Comparison of ENCODE assay signal across 25 cellular contexts in the genomic region with DNA sequence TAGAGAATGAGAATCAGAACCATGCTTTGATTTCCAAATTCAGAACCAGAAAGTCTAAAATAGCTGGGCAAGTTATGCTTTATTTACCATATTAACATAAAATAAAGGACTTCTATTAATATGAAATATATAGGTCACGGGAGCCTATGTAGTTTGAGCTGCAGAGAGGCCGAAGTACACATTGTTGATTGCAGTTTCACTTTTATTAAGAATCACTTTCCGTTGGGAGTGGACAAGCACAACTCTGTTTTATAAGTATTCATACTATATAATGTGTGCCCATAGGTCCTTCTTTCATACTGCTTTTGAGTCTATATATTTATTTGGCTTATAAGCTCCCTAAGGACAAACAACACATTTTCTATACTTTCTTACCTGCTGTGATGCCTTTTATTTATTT. TPM values are rescaled to one million over a fixed set of nuclear protein-coding genes. Genes with fewer than 3 reads are reported as not detected.
DNase-seq lines count a peak whose midpoint lies in the region; ATAC-seq, FAIRE-seq and TF ChIP-seq lines count a peak whose summit lies in the region.
"Had no signal": no experiment of that assay in that cellular context is flagged by ENCODE, and none has a peak within 500 bp of the region (broad histone marks: within the 10 kb centered on the region; RNA-seq: fewer than 3 reads in every experiment).

No MANE protein-coding gene starts in this region.

- TF ChIP-seq RAD21 in GM12878 (IDR thresholded peaks at IDR 0.05; ENCODE audit: insufficient read depth, low read depth, low read length), result no peak

- no peaks in the 10 kb centered on the region for H3F3A ChIP-seq in PC-3 (ENCODE audit: low read length, unreplicated experiment)

- no peak overlapping the region for H3K27ac ChIP-seq in PC-3 (ENCODE audit: low read length)
- H3K27ac ChIP-seq in GM12878 (ENCODE audit: control insufficient read depth, insufficient read depth), result no peak overlapping the region
- H3K27ac ChIP-seq in small intestine (ENCODE audit: low read depth in 1 of 2, low read length in 1 of 2), result no peak overlapping the region
- H3K27ac ChIP-seq in foreskin keratinocyte, result no peak overlapping the region
- H3K27ac ChIP-seq: BLaER1 treated with 17β-estradiol and CSF1 and Interleukin-3, amounts not matched to agents 10 nM and 100 nM had no signal

- ATAC-seq in PC-3 (no peak), GM12878 (peak; percentile 77), foreskin keratinocyte (no peak), HG03439 (IDR thresholded peaks at IDR 0.05; ENCODE audit: unreplicated experiment) (no peak)

- RAD21 ChIA-PET in GM12878 (lab: Charles Lee; ENCODE audit: unreplicated experiment), result interaction anchor here (1.1 to 1.2 kb wide), 2 partner anchors 18 to 22 kb away, joined by 3 to 4 read pairs; no protein-coding TSS in a partner anchor

- WGBS in GM12878 (ENCODE audit: insufficient coverage, insufficient replicate concordance, low lambda C conversion rate, missing lambda C conversion rate), result 33% methylated on average over 3 of the region's 3 CpGs
- 17 to 59% (median 28%) methylated on average over 3 of the region's 3 CpGs for WGBS in small intestine, 3 donors

- TF ChIP-seq CTCF in PC-3 (conservative IDR thresholded peaks at IDR 0.05; ENCODE audit: low read depth, low read length), result no peak
- no peak for TF ChIP-seq CTCF in GM12878 (IDR thresholded peaks at IDR 0.05 in 2 of 3, conservative IDR thresholded peaks at IDR 0.05 in 1 of 3; ENCODE audit: control insufficient read depth in 2 of 3, extremely low read depth in 1 of 3, insufficient read depth in 1 of 3, low read depth in 3 of 3, low read length in 3 of 3)
- TF ChIP-seq CTCF in foreskin keratinocyte (conservative IDR thresholded peaks at IDR 0.05), result no peak
- TF ChIP-seq CTCF in osteocyte (IDR thresholded peaks at IDR 0.05), result no peak

- no peak overlapping the region for H3K27ac Mint-ChIP-seq in osteocyte (ENCODE audit: unreplicated experiment)
- H3K27ac Mint-ChIP-seq: CD14-positive monocyte; CD4-positive, alpha-beta T cell; CD8-positive, alpha-beta memory T cell; HFFc6 had no signal

- H3K36me3 Mint-ChIP-seq in osteocyte (ENCODE audit: unreplicated experiment), result no peaks in the 10 kb centered on the region
- H3K36me3 Mint-ChIP-seq: CD14-positive monocyte; CD8-positive, alpha-beta memory T cell had no signal

- H4K20me1 ChIP-seq in PC-3 (ENCODE audit: low read length) (no peaks in the 10 kb centered on the region), GM12878 (ENCODE audit: control insufficient read depth, insufficient read depth) (no peaks in the 10 kb centered on the region)
- H4K20me1 ChIP-seq: BLaER1 treated with 17β-estradiol and CSF1 and Interleukin-3, amounts not matched to agents 10 nM and 100 nM had no signal

- H3K9ac ChIP-seq in PC-3 (ENCODE audit: low read length), result no peak overlapping the region
- H3K9ac ChIP-seq in GM12878 (ENCODE audit: control insufficient read depth, insufficient read depth, low read length), result no peak overlapping the region
- H3K9ac ChIP-seq: BLaER1 treated with 17β-estradiol and CSF1 and Interleukin-3, amounts not matched to agents 10 nM and 100 nM had no signal

- H3K4me2 ChIP-seq in PC-3 (ENCODE audit: low read length), result peak overlapping the region; percentile 5; the same call in 1 of the 2 replicates
- H3K4me2 ChIP-seq in GM12878 (ENCODE audit: control insufficient read depth, insufficient read depth), result no peak overlapping the region
- H3K4me2 ChIP-seq: BLaER1 treated with 17β-estradiol and CSF1 and Interleukin-3, amounts not matched to agents 10 nM and 100 nM had no signal

- H3K36me3 ChIP-seq in MG63 (no peaks in the 10 kb centered on the region), PC-3 (ENCODE audit: low read depth, low read length) (no peaks in the 10 kb centered on the region), GM12878 (ENCODE audit: control insufficient read depth in 2 of 2, insufficient read depth in 2 of 2, low read length in 1 of 2) (no peaks in the 10 kb centered on the region), small intestine (ENCODE audit: control insufficient read depth in 2 of 2, insufficient read depth in 2 of 2, low read length in 2 of 2) (no peaks in the 10 kb centered on the region)
- H3K36me3 ChIP-seq: BE2C; BLaER1 treated with 17β-estradiol and CSF1 and Interleukin-3, amounts not matched to agents 10 nM and 100 nM; HAP-1 had no signal

- in situ Hi-C loops in GM12878 (cut with MboI), result no loop called here

- DNase-seq in MG63 (no peak), PC-3 (no peak), GM12878 (ENCODE audit: low read depth, low spot score) (no peak), small intestine (peak; percentile 53), foreskin keratinocyte (no peak), osteocyte (ENCODE audit: extremely low spot score, unreplicated experiment) (no peak)
- DNase-seq: ACHN; AML-193; BE2C; CD4-positive, alpha-beta T cell; CD8-positive, alpha-beta memory T cell; DMS 273 treated with DMSO at 0.1 percent for 48 hours; DMS79; EL; GDM1; GOT3; HFFc6 had no signal

- H2AFZ ChIP-seq in PC-3 (ENCODE audit: low read length), result no peak overlapping the region
- no peak overlapping the region for H2AFZ ChIP-seq in GM12878 (ENCODE audit: control insufficient read depth, low read depth, low read length)

- SMC1A ChIA-PET in GM12878 (lab: Charles Lee; ENCODE audit: uncharacterized antibody, unreplicated experiment), result interaction anchor here (0.7 to 3.4 kb wide), 6 partner anchors 8 to 87 kb away, joined by 3 to 19 read pairs (median 4); no protein-coding TSS in a partner anchor

- POLR2A ChIA-PET in PC-3 (lab: Charles Lee; ENCODE audit: unreplicated experiment) (no interaction called here), GM12878 (lab: Charles Lee) (interaction anchor here (0.7 kb wide), 1 partner anchor 415 kb away, joined by 4 read pairs; no protein-coding TSS in a partner anchor)

- no peaks in the 10 kb centered on the region for H3K9me2 ChIP-seq in PC-3 (replicated peaks; ENCODE audit: low read length)

- H3K9me3 ChIP-seq in MG63 (no peaks in the 10 kb centered on the region), PC-3 (ENCODE audit: low read length) (no peaks in the 10 kb centered on the region), GM12878 (replicated peaks; ENCODE audit: control insufficient read depth, insufficient read depth, low read length) (no peaks in the 10 kb centered on the region), small intestine (ENCODE audit: control insufficient read depth, low read depth) (no peaks in the 10 kb centered on the region)
- H3K9me3 ChIP-seq: BE2C; BLaER1 treated with 17β-estradiol and CSF1 and Interleukin-3, amounts not matched to agents 10 nM and 100 nM; HAP-1 had no signal

- no peaks in the 10 kb centered on the region for H3K9me3 Mint-ChIP-seq in osteocyte (ENCODE audit: unreplicated experiment)
- H3K9me3 Mint-ChIP-seq: CD4-positive, alpha-beta T cell; CD8-positive, alpha-beta memory T cell; HFFc6 had no signal

- FAIRE-seq in GM12878 (lab: Jason Lieb, UNC) (no peak), small intestine (lab: Jason Lieb, UNC) (no peak)
- FAIRE-seq: D721Med, GM12891, GM18507, H54 had no signal

- no peaks in the 10 kb centered on the region for H3K4me1 ChIP-seq in PC-3 (ENCODE audit: insufficient read depth, low read length)
- no peaks in the 10 kb centered on the region for H3K4me1 ChIP-seq in GM12878 (ENCODE audit: control insufficient read depth, insufficient read depth, low read length)
- no peaks in the 10 kb centered on the region for H3K4me1 ChIP-seq in small intestine (ENCODE audit: control insufficient read depth in 2 of 2, insufficient read depth in 1 of 2, low read depth in 1 of 2, low read length in 1 of 2)
- H3K4me1 ChIP-seq in foreskin keratinocyte, result no peaks in the 10 kb centered on the region
- H3K4me1 ChIP-seq: BE2C; BLaER1 treated with 17β-estradiol and CSF1 and Interleukin-3, amounts not matched to agents 10 nM and 100 nM; HAP-1 had no signal

- no peak overlapping the region for H3K4me3 Mint-ChIP-seq in osteocyte (ENCODE audit: unreplicated experiment)
- H3K4me3 Mint-ChIP-seq: CD14-positive monocyte; CD4-positive, alpha-beta T cell; CD8-positive, alpha-beta memory T cell; HFFc6 had no signal

- CTCF ChIA-PET in PC-3 (lab: Charles Lee) (no interaction called here), GM12878 (lab: Yijun Ruan, JAX) (interaction anchor here (0.6 to 3.8 kb wide), 8 partner anchors 10 to 406 kb away, joined by 3 to 35 read pairs (median 4); no protein-coding TSS in a partner anchor)

- no peak for TF ChIP-seq EP300 in GM12878 (IDR thresholded peaks at IDR 0.05; ENCODE audit: borderline replicate concordance in 1 of 2, control insufficient read depth in 1 of 2, low read depth in 2 of 2, low read length in 2 of 2)

- H3K27me3 Mint-ChIP-seq in osteocyte (ENCODE audit: unreplicated experiment), result no peaks in the 10 kb centered on the region

- H3K79me2 ChIP-seq in PC-3 (ENCODE audit: low read length) (no peaks in the 10 kb centered on the region), GM12878 (ENCODE audit: control insufficient read depth, insufficient read depth, low read length) (no peaks in the 10 kb centered on the region)

- intact Hi-C loops in PC-3 (cut with micrococcal nuclease), result no loop called here
- intact Hi-C loops in GM12878 (cut with micrococcal nuclease; ENCODE audit: unreplicated experiment), result no loop called here

- no peak for TF ChIP-seq POLR2A in GM12878 (IDR thresholded peaks at IDR 0.05; ENCODE audit: low read depth, low read length)

- BruUV-seq in PC-3 (replicated peaks; lab: Mats Ljungman, UMichigan) (no TSS peak), GM12878 (replicated peaks; lab: Mats Ljungman, UMichigan) (no TSS peak)

- no peaks in the 10 kb centered on the region for H3K4me1 Mint-ChIP-seq in osteocyte (ENCODE audit: unreplicated experiment)
- H3K4me1 Mint-ChIP-seq: CD14-positive monocyte; CD8-positive, alpha-beta memory T cell had no signal

- peak overlapping the region; percentile 8 for H3K4me3 ChIP-seq in MG63
- H3K4me3 ChIP-seq in PC-3 (ENCODE audit: low read length), result no peak overlapping the region
- no peak overlapping the region for H3K4me3 ChIP-seq in GM12878
- H3K4me3 ChIP-seq in small intestine (ENCODE audit: low read depth in 1 of 2, low read length in 2 of 2), result no peak overlapping the region
- H3K4me3 ChIP-seq: BLaER1 treated with 17β-estradiol and CSF1 and Interleukin-3, amounts not matched to agents 10 nM and 100 nM; HAP-1 had no signal

- no peaks in the 10 kb centered on the region for H3K27me3 ChIP-seq in MG63
- peaks cover 18% of the 10 kb centered on the region for H3K27me3 ChIP-seq in PC-3 (ENCODE audit: low read length)
- H3K27me3 ChIP-seq in GM12878 (replicated peaks in 1 of 2; ENCODE audit: control insufficient read depth in 2 of 2, insufficient read depth in 2 of 2, low read length in 1 of 2), result no peaks in the 10 kb centered on the region
- peaks cover 0 to 6% of the 10 kb centered on the region in 2 donors for H3K27me3 ChIP-seq in small intestine (ENCODE audit: control insufficient read depth in 2 of 2, insufficient read depth in 2 of 2, low read length in 2 of 2)
- H3K27me3 ChIP-seq in foreskin keratinocyte, result peaks cover 2% of the 10 kb centered on the region
- H3K27me3 ChIP-seq: BLaER1 treated with 17β-estradiol and CSF1 and Interleukin-3, amounts not matched to agents 10 nM and 100 nM had no signal

RNA-seq across cellular contexts. Expression of a gene that starts 58.7 kb away (rescaled TPM):
- total RNA-seq in MG63 (2014; rRNA removed; shearing (Covaris generic); ENCODE audit: low replicate concordance), result not detected in 2 replicates
- total RNA-seq in PC-3 (2014; rRNA removed), result not detected in 2 replicates
- total RNA-seq in GM12878 (2013; cell fraction: nucleolus; rRNA removed), result not detected in 2 replicates
- total RNA-seq in GM12878 (2014; rRNA removed), result 0.06 TPM in 1 of 2 replicates, not detected in the other
- total RNA-seq in GM12878 (2014; rRNA removed; fragmentation: Illumina TruSeq; extraction: Trizol), result not detected in 2 replicates
- total RNA-seq in GM12878 (2021), result not detected in 2 replicates
- polyA plus RNA-seq in GM12878 (2011; ENCODE audit: low read depth), result not detected
- not detected in 2 replicates for polyA plus RNA-seq in GM12878 (2011; rRNA removed)
- 0.04 TPM in 1 of 2 replicates, not detected in the other for polyA plus RNA-seq in GM12878 (2011; cell fraction: cytosol; rRNA removed)
- not detected in 2 replicates for polyA plus RNA-seq in GM12878 (2011; cell fraction: nucleus; rRNA removed)
- polyA plus RNA-seq in GM12878 (2012), result not detected in 2 replicates
- polyA plus RNA-seq in GM12878 (2014; fragmentation: Illumina TruSeq; extraction: Trizol), result not detected in 2 replicates
- under 1 TPM in 1 of 2 experiments, not detected in 1; 0.11 TPM for polyA plus RNA-seq in GM12878 (2014; fragmentation: Nextera tagmentation; extraction: Ambion mirVana)
- 0.03 TPM in 1 of 2 replicates, not detected in the other for polyA plus RNA-seq in GM12878 (2014; rRNA removed)
- not detected for polyA plus RNA-seq in GM12878 (2016; fragmentation: Nextera tagmentation; extraction: Ambion mirVana)
- not detected in 2 replicates for polyA minus RNA-seq in GM12878 (2011; rRNA and poly(A)+ RNA removed)
- not detected in 2 replicates for polyA minus RNA-seq in GM12878 (2011; cell fraction: cytosol; rRNA and poly(A)+ RNA removed)
- polyA minus RNA-seq in GM12878 (2011; cell fraction: nucleus; rRNA and poly(A)+ RNA removed), result not detected in 2 replicates
- not detected for polyA plus RNA-seq in small intestine
- total RNA-seq in foreskin keratinocyte, result not detected in 2 replicates
- not detected in 2 replicates for polyA plus RNA-seq in foreskin keratinocyte
- not detected in 2 replicates for total RNA-seq in osteocyte
- total RNA-seq: CD4-positive, alpha-beta T cell; CD8-positive, alpha-beta memory T cell; HFFc6 had no signal
- polyA plus RNA-seq: CD14-positive monocyte; CD8-positive, alpha-beta memory T cell had no signal
